In genomic region chr1:209569445-209570207, GRCh38 we compare ENCODE assay signal across 8 cellular contexts. TPM values are rescaled to one million over a fixed set of nuclear protein-coding genes. Genes with fewer than 3 reads are reported as not detected.
DNase-seq lines count a peak whose midpoint lies in the region; ATAC-seq and TF ChIP-seq lines count a peak whose summit lies in the region.

No MANE protein-coding gene starts in this region.

- H3K27ac ChIP-seq in left ventricle myocardium inferior (replicated peaks): no peak overlapping the region
- no peak overlapping the region for H3K27ac ChIP-seq in sigmoid colon

- intact Hi-C loops in left ventricle myocardium inferior (cut with micrococcal nuclease): loop anchor here (10.0 kb wide), 1 partner anchor 175 kb away; no protein-coding TSS in a partner anchor
- intact Hi-C loops in sigmoid colon (cut with DNase I): loop anchor here (10.0 kb wide), 1 partner anchor 365 kb away; no protein-coding TSS in a partner anchor

- H3K36me3 ChIP-seq in left ventricle myocardium inferior (no peaks in the 10 kb centered on the region), sigmoid colon (no peaks in the 10 kb centered on the region)

- 7 to 14% methylated on average over 9 of the region's 9 CpGs for WGBS in sigmoid colon, 2 donors

- peak; percentile 85 for TF ChIP-seq CTCF in NB4 (IDR thresholded peaks at IDR 0.05; ENCODE audit: low read depth, low read length)
- TF ChIP-seq CTCF in left ventricle myocardium inferior (IDR thresholded peaks at IDR 0.05; ENCODE audit: borderline replicate concordance): peak; percentile 94
- TF ChIP-seq CTCF in sigmoid colon (IDR thresholded peaks at IDR 0.05): peak; percentile 3 to 85 (median 58)

- no peaks in the 10 kb centered on the region for H3K9me3 ChIP-seq in left ventricle myocardium inferior (replicated peaks)
- no peaks in the 10 kb centered on the region for H3K9me3 ChIP-seq in sigmoid colon

- H3K4me1 ChIP-seq in left ventricle myocardium inferior (peaks cover 2% of the 10 kb centered on the region), sigmoid colon (peaks cover 0 to 7% (median 3%) of the 10 kb centered on the region in 4 donors)

- no peak overlapping the region for H3K4me3 ChIP-seq in NB4 (ENCODE audit: low read depth, low read length)
- no peak overlapping the region for H3K4me3 ChIP-seq in left ventricle myocardium inferior
- no peak overlapping the region for H3K4me3 ChIP-seq in sigmoid colon

- TF ChIP-seq EP300 in sigmoid colon (IDR thresholded peaks at IDR 0.05): no peak

- ATAC-seq in HG03469 (IDR thresholded peaks at IDR 0.05; ENCODE audit: unreplicated experiment): no peak

- peak; percentile 70 for DNase-seq in activated gamma-delta T cell treated with Interleukin-2 at 50 U/mL for 16 hours
- DNase-seq in activated gamma-delta T cell (lab: John Stamatoyannopoulos, UW): no peak
- DNase-seq in NB4 (ENCODE audit: low read depth): peak; percentile 69
- peak; percentile 65 for DNase-seq in T follicular helper cell (ENCODE audit: low read depth)
- peak; percentile 40 for DNase-seq in activated naive CD8-positive, alpha-beta T cell treated with anti-CD3 and anti-CD28 coated beads, Interleukin-2, amount 50 U/mL, for 16 hours (ENCODE audit: low read depth, low spot score)
- peak; percentile 69 for DNase-seq in left ventricle myocardium inferior
- DNase-seq in sigmoid colon: peak; percentile 76

- H3K27me3 ChIP-seq in left ventricle myocardium inferior (ENCODE audit: low read depth) (peaks cover 39% of the 10 kb centered on the region), sigmoid colon (peaks cover 0 to 8% (median 0%) of the 10 kb centered on the region in 3 donors)

- TF ChIP-seq POLR2A in NB4 (IDR thresholded peaks at IDR 0.05; ENCODE audit: extremely low read depth, insufficient read length) (no peak), sigmoid colon (IDR thresholded peaks at IDR 0.05) (no peak)

RNA-seq across cellular contexts. Expression of gene CAMK1G, which starts 13.9 kb away (rescaled TPM):
- total RNA-seq in left ventricle myocardium inferior (not detected), sigmoid colon (1 to 10 TPM in 1 of 4 donors, under 1 TPM in 3; 0.16 to 1.4 (median 0.62) TPM)
- polyA plus RNA-seq in sigmoid colon: under 1 TPM in 1 of 3 donors, not detected in 2; 0.48 TPM
